9 cellular contexts compared by ENCODE assay signal in the genomic region with DNA sequence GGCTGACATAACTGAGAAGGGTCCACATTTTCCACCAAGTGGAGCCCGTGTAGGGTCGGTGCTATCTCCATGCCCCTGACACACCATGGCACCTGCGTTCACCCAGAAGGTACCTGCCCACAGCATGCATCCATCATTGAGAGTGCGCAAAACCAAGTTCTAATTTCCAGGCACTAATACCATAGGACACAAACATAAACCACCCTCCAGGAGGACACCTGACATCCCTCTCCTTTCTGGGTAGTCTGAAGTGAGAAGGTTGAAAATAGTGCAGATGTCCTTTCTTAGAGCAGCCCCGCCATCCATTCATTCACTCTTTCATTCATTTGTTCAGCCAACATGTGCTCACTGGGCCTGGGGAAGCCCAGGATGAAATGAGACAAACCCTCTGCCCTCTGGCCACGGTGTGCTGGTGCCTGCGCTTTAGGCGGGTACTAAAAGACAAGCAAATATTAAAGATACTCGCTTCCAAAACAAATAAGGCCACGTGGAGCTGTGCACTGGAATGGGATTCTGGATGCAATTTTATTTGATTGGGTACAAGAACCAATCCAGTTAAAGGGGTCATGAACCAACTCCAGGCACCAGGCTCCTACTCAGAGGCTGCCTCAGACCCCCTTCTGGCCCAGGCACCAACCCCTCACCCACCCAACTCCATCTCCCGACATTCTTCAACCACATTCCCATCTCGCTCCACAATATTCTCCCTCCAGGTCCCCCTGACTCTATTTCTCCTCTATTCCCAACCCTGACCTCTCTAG. TPM values are rescaled to one million over a fixed set of nuclear protein-coding genes. Genes with fewer than 3 reads are reported as not detected.
DNase-seq lines count a peak whose midpoint lies in the region; ATAC-seq, FAIRE-seq and TF ChIP-seq lines count a peak whose summit lies in the region.
"Had no signal": no experiment of that assay in that cellular context is flagged by ENCODE, and none has a peak within 500 bp of the region (broad histone marks: within the 10 kb centered on the region; RNA-seq: fewer than 3 reads in every experiment).

No MANE protein-coding gene starts in this region.

- peaks cover 46% of the 10 kb centered on the region for H4K20me1 ChIP-seq in astrocyte (ENCODE audit: insufficient read depth, low read length)

- H3K4me1 Mint-ChIP-seq in activated CD8-positive, alpha-beta memory T cell treated with anti-CD3 and anti-CD28 coated beads, Interleukin-2, amount 10 ng/mL, durations not matched to agents 7 days and 5 days = no peaks in the 10 kb centered on the region
- H3K4me1 Mint-ChIP-seq in astrocyte (ENCODE audit: low read depth, unreplicated experiment) = peaks cover 3% of the 10 kb centered on the region

- H3K9me3 ChIP-seq in astrocyte (ENCODE audit: insufficient read depth, low read depth, low read length) (no peaks in the 10 kb centered on the region), right lobe of liver (no peaks in the 10 kb centered on the region), tibial artery (no peaks in the 10 kb centered on the region)

- CTCF ChIA-PET in activated CD8-positive, alpha-beta memory T cell treated with anti-CD3 and anti-CD28 coated beads, Interleukin-2, amount 10 ng/mL, durations not matched to agents 7 days and 5 days (lab: Charles Lee) = interaction anchor here (0.6 to 1.1 kb wide), 2 partner anchors 13 to 654 kb away, joined by 3 to 4 read pairs; no protein-coding TSS in a partner anchor

- H3K36me3 Mint-ChIP-seq in activated CD8-positive, alpha-beta memory T cell treated with anti-CD3 and anti-CD28 coated beads, Interleukin-2, amount 10 ng/mL, durations not matched to agents 7 days and 5 days = no peaks in the 10 kb centered on the region
- H3K36me3 Mint-ChIP-seq in astrocyte (ENCODE audit: low read depth, unreplicated experiment) = peaks cover 3% of the 10 kb centered on the region

- H3K36me3 ChIP-seq in astrocyte (ENCODE audit: insufficient read depth, low read length) (no peaks in the 10 kb centered on the region), right lobe of liver (no peaks in the 10 kb centered on the region), tibial artery (no peaks in the 10 kb centered on the region)

- H3K27ac Mint-ChIP-seq in activated CD8-positive, alpha-beta memory T cell treated with anti-CD3 and anti-CD28 coated beads, Interleukin-2, amount 10 ng/mL, durations not matched to agents 7 days and 5 days = no peak overlapping the region
- H3K27ac Mint-ChIP-seq in astrocyte (ENCODE audit: unreplicated experiment) = peak overlapping the region; percentile 79

- no peak for FAIRE-seq in astrocyte (lab: Jason Lieb, UNC)
- FAIRE-seq: TTC549 had no signal

- H3K79me2 ChIP-seq in astrocyte (ENCODE audit: insufficient read depth, low read length) = peaks cover 54% of the 10 kb centered on the region

- no peak overlapping the region for H3K27ac ChIP-seq in astrocyte (ENCODE audit: low read depth, low read length)
- peak overlapping the region in 2 of 3 donors; percentile 65 to 66 for H3K27ac ChIP-seq in right lobe of liver
- H3K27ac ChIP-seq in tibial artery = peak overlapping the region in 1 of 2 donors; percentile 52

- WGBS in right lobe of liver (ENCODE audit: insufficient coverage, low coverage, low lambda C conversion rate, missing lambda C conversion rate) = 15% methylated on average over 8 of the region's 12 CpGs

- H3K4me3 ChIP-seq in astrocyte (ENCODE audit: insufficient read depth, low read depth, low read length) (peak overlapping the region; percentile 66), right lobe of liver (peak overlapping the region; percentile 58 to 72 (median 66)), tibial artery (peak overlapping the region; percentile 61 to 83)

- intact Hi-C loops in right lobe of liver (cut with DNase I) (loop anchor here in 1 of 2 donors (5.0 kb wide), 1 partner anchor 33 kb away; no protein-coding TSS in a partner anchor), tibial artery (cut with DNase I; ENCODE audit: low total_unique reads) (loop anchor here (10.0 kb wide), 2 partner anchors 420 to 490 kb away; partner anchors contain the start of gene CALM1)

- H2AFZ ChIP-seq in astrocyte (ENCODE audit: low read depth, low read length) = peak overlapping the region; percentile 62

- ATAC-seq in activated CD8-positive, alpha-beta memory T cell treated with anti-CD3 and anti-CD28 coated beads, Interleukin-2, amount 10 ng/mL, durations not matched to agents 7 days and 5 days = no peak
- ATAC-seq in right lobe of liver (peak; percentile 64 to 75 (median 68)), GM19395 (IDR thresholded peaks at IDR 0.05; ENCODE audit: unreplicated experiment) (no peak)

- peaks cover 15% of the 10 kb centered on the region for H3K27me3 Mint-ChIP-seq in activated CD8-positive, alpha-beta memory T cell treated with anti-CD3 and anti-CD28 coated beads, Interleukin-2, amount 10 ng/mL, durations not matched to agents 7 days and 5 days
- peaks cover 8% of the 10 kb centered on the region for H3K27me3 Mint-ChIP-seq in astrocyte (ENCODE audit: low read depth, unreplicated experiment)

- H3K9ac ChIP-seq in astrocyte (ENCODE audit: low read length) = peak overlapping the region; percentile 77

- peak overlapping the region; percentile 57 for H3K4me3 Mint-ChIP-seq in activated CD8-positive, alpha-beta memory T cell treated with anti-CD3 and anti-CD28 coated beads, Interleukin-2, amount 10 ng/mL, durations not matched to agents 7 days and 5 days
- peak overlapping the region; percentile 98 for H3K4me3 Mint-ChIP-seq in astrocyte (ENCODE audit: unreplicated experiment)

- H3K27me3 ChIP-seq in astrocyte (ENCODE audit: insufficient read depth, low read length) (no peaks in the 10 kb centered on the region), right lobe of liver (no peaks in the 10 kb centered on the region), tibial artery (no peaks in the 10 kb centered on the region)

- H3K4me2 ChIP-seq in astrocyte (ENCODE audit: low read length) = peak overlapping the region; percentile 98

- DNase-seq in activated CD8-positive, alpha-beta memory T cell treated with anti-CD3 and anti-CD28 coated beads, Interleukin-2, amount 10 ng/mL, durations not matched to agents 7 days and 5 days = no peak
- DNase-seq in activated CD8-positive, alpha-beta memory T cell treated with anti-CD3 and anti-CD28 coated beads for 24 hours = no peak
- DNase-seq in astrocyte (ENCODE audit: low read depth) (no peak), right lobe of liver (peak; percentile 69 to 89 (median 86)), tibial artery (no peak), NCI-H2107 treated with DMSO at 0.1 percent for 48 hours (lab: John Stamatoyannopoulos, UW; ENCODE audit: unreplicated experiment) (no peak), DMS79 treated with DMSO at 0.1 percent for 48 hours (lab: John Stamatoyannopoulos, UW) (no peak)

- peak; percentile 52 for TF ChIP-seq POLR2A in right lobe of liver (IDR thresholded peaks at IDR 0.05)

- no peak for TF ChIP-seq CTCF in astrocyte (IDR thresholded peaks at IDR 0.05; ENCODE audit: insufficient read depth, low read depth, low read length)
- no peak for TF ChIP-seq CTCF in right lobe of liver (IDR thresholded peaks at IDR 0.05)
- TF ChIP-seq CTCF in tibial artery (IDR thresholded peaks at IDR 0.05) = no peak

- H3K4me1 ChIP-seq in astrocyte (ENCODE audit: insufficient read depth, low read length) (peaks cover 3% of the 10 kb centered on the region), right lobe of liver (peaks cover 0 to 75% (median 35%) of the 10 kb centered on the region in 4 donors), tibial artery (peaks cover 0 to 20% (median 12%) of the 10 kb centered on the region in 4 donors)

- H3K9me3 Mint-ChIP-seq in activated CD8-positive, alpha-beta memory T cell treated with anti-CD3 and anti-CD28 coated beads, Interleukin-2, amount 10 ng/mL, durations not matched to agents 7 days and 5 days (ENCODE audit: low read depth) = no peaks in the 10 kb centered on the region
- H3K9me3 Mint-ChIP-seq in astrocyte (ENCODE audit: unreplicated experiment) = no peaks in the 10 kb centered on the region

RNA-seq across cellular contexts. Expression of gene TTC7B, which starts 1.2 kb away (rescaled TPM):
- 1 to 10 TPM; 4.9 to 8.3 TPM for total RNA-seq in activated CD8-positive, alpha-beta memory T cell treated with anti-CD3 and anti-CD28 coated beads, Interleukin-2, amount 10 ng/mL, durations not matched to agents 7 days and 5 days
- total RNA-seq in astrocyte (42.1 TPM in 2 replicates), right lobe of liver (10 to 100 TPM; 18.4 to 56.1 (median 37.5) TPM)

Comparison
In these comparisons a context has a peak if more than half of its experiments do, and no peak if none do; other contexts are left out.
1. ATAC-seq: peak in right lobe of liver (4 of 4); none in activated CD8-positive, alpha-beta memory T cell treated with anti-CD3 and anti-CD28 coated beads, Interleukin-2, amount 10 ng/mL, durations not matched to agents 7 days and 5 days (single experiment) and GM19395 (single experiment).
2. DNase-seq: peak in right lobe of liver (3 of 3); none in activated CD8-positive, alpha-beta memory T cell treated with anti-CD3 and anti-CD28 coated beads, Interleukin-2, amount 10 ng/mL, durations not matched to agents 7 days and 5 days (single experiment), activated CD8-positive, alpha-beta memory T cell treated with anti-CD3 and anti-CD28 coated beads for 24 hours (single experiment), astrocyte (single experiment), tibial artery (0 of 2), NCI-H2107 treated with DMSO at 0.1 percent for 48 hours (single experiment) and DMS79 treated with DMSO at 0.1 percent for 48 hours (single experiment).
3. Peak in every context shown above with its lines, with median percentiles within 50 percentile points of each other: H3K4me3 ChIP-seq.